Comparison of ENCODE assay signal across 24 cellular contexts in genomic region chr20:38536310-38536709, GRCh38. TPM values are rescaled to one million over a fixed set of nuclear protein-coding genes. Genes with fewer than 3 reads are reported as not detected.
DNase-seq lines count a peak whose midpoint lies in the region; TF ChIP-seq lines count a peak whose summit lies in the region.
"Had no signal": no experiment of that assay in that cellular context is flagged by ENCODE, and none has a peak within 500 bp of the region (broad histone marks: within the 10 kb centered on the region; RNA-seq: fewer than 3 reads in every experiment).

No MANE protein-coding gene starts in this region.

- POLR2A ChIA-PET in HEK293T (lab: Yijun Ruan, JAX), result no interaction called here

- peak; percentile 45 for DNase-seq in ELR (ENCODE audit: low read depth)
- DNase-seq in M059J (ENCODE audit: low read depth), result peak; percentile 26
- DNase-seq in epithelial cell of prostate (ENCODE audit: low read depth, low spot score), result peak; percentile 54
- DNase-seq in non-pigmented ciliary epithelial cell (ENCODE audit: low read depth), result peak; percentile 23
- DNase-seq in HEK293T (ENCODE audit: extremely low spot score), result no peak
- no peak for DNase-seq in effector CD8-positive, alpha-beta T cell (lab: John Stamatoyannopoulos, UW)
- no peak for DNase-seq in C1 segment of cervical spinal cord (lab: John Stamatoyannopoulos, UW)
- no peak for DNase-seq in epidermal melanocyte (ENCODE audit: insufficient read length, low spot score)
- DNase-seq: body of pancreas; DMS79 treated with DMSO at 0.1 percent for 48 hours; left cardiac atrium; MG63; naive thymus-derived CD8-positive, alpha-beta T cell; NCI-H1436; NCI-H510A treated with DMSO at 0.1 percent for 48 hours; right lobe of liver; Right ventricle myocardium superior; stimulated activated naive B cell treated with anti-CD40 and anti-IgM and Interleukin-4, amounts not matched to agents 10 μg/mL and 1 μg/mL and 100 μg/mL, for 72 hours had no signal

- CTCF ChIA-PET in HEK293T (lab: Yijun Ruan, JAX), result no interaction called here

- peak overlapping the region; percentile 63 for H3K27ac ChIP-seq in epithelial cell of prostate
- H3K27ac ChIP-seq: body of pancreas, coronary artery, parathyroid adenoma, right lobe of liver had no signal

TF ChIP-seq in HEK293T, 16 proteins besides CTCF, POLR2A, EP300 and RAD21:
- TF ChIP-seq SUZ12 (IDR thresholded peaks at IDR 0.05) (no peak), FOXK2 (IDR thresholded peaks at IDR 0.05) (no peak), L3MBTL2 (conservative IDR thresholded peaks at IDR 0.05) (no peak), PKNOX1 (IDR thresholded peaks at IDR 0.05) (no peak), SP1 (IDR thresholded peaks at IDR 0.05) (no peak), FOXM1 (IDR thresholded peaks at IDR 0.05; ENCODE audit: borderline replicate concordance) (no peak), LEF1 (IDR thresholded peaks at IDR 0.05; ENCODE audit: borderline replicate concordance) (no peak)

RNA-seq across cellular contexts. Expression of gene ADIG, which starts 44.7 kb away (rescaled TPM):
- total RNA-seq in M059J (2014; rRNA removed; shearing (Covaris generic)), result not detected in 2 replicates
- total RNA-seq: activated CD8-positive, alpha-beta memory T cell treated with anti-CD3 and anti-CD28 coated beads for 36 hours; activated T-helper 1 cell treated with anti-CD3 and anti-CD28 coated beads, Interleukin-12 subunit alpha, Interleukin-12 subunit beta, Interleukin-2, Interleukin-4 antibody, amounts not matched to agents 30 ng/mL and 10 ng/mL and 1 ng/mL, durations not matched to agents 14 hours and 24 hours and 36 hours; body of pancreas; glomerular endothelial cell; left cardiac atrium; mesenteric fat pad; naive thymus-derived CD8-positive, alpha-beta T cell; right lobe of liver; Right ventricle myocardium superior had no signal

Comparison
In these comparisons a context has a peak if more than half of its experiments do, and no peak if none do; other contexts are left out.
1. DNase-seq: peak in ELR (single experiment), M059J (single experiment), epithelial cell of prostate (single experiment) and non-pigmented ciliary epithelial cell (single experiment); none in HEK293T (single experiment), effector CD8-positive, alpha-beta T cell (single experiment), C1 segment of cervical spinal cord (0 of 14) and epidermal melanocyte (single experiment).